Comparison of ENCODE assay signal across 10 cellular contexts in genomic region chr12:11607313-11608081, GRCh38. TPM values are rescaled to one million over a fixed set of nuclear protein-coding genes. Genes with fewer than 3 reads are reported as not detected.
DNase-seq lines count a peak whose midpoint lies in the region; ATAC-seq and TF ChIP-seq lines count a peak whose summit lies in the region.
"Had no signal": no experiment of that assay in that cellular context is flagged by ENCODE, and none has a peak within 500 bp of the region (broad histone marks: within the 10 kb centered on the region; RNA-seq: fewer than 3 reads in every experiment).

No MANE protein-coding gene starts in this region.

- TF ChIP-seq CTCF in endothelial cell (IDR thresholded peaks at IDR 0.05; ENCODE audit: unreplicated experiment), result no peak

- no peak overlapping the region for H3K4me3 ChIP-seq in mesendoderm (ENCODE audit: low read length)
- H3K4me3 ChIP-seq: adrenal gland had no signal

- H3K18ac ChIP-seq in mesendoderm (ENCODE audit: low read length), result peak overlapping the region; percentile 43

- H3K56ac ChIP-seq in mesendoderm (ENCODE audit: low read length), result peak overlapping the region; percentile 27

- H2BK5ac ChIP-seq in mesendoderm (ENCODE audit: low read length), result no peak overlapping the region

- H3K27me3 Mint-ChIP-seq in endothelial cell (ENCODE audit: unreplicated experiment), result no peaks in the 10 kb centered on the region

- no peak overlapping the region for H4K8ac ChIP-seq in mesendoderm (ENCODE audit: low read depth, low read length)

- peak overlapping the region; percentile 88 for H2BK15ac ChIP-seq in mesendoderm (replicated peaks; ENCODE audit: low read depth)

- no peaks in the 10 kb centered on the region for H3K36me3 ChIP-seq in mesendoderm (ENCODE audit: control insufficient read depth, insufficient read depth, low read length)
- H3K36me3 ChIP-seq: adrenal gland had no signal

- no peaks in the 10 kb centered on the region for H3K79me1 ChIP-seq in mesendoderm (ENCODE audit: low read length)

- peaks cover 39% of the 10 kb centered on the region for H3K4me1 Mint-ChIP-seq in endothelial cell (ENCODE audit: unreplicated experiment)

- peak overlapping the region; percentile 14 for H2AK5ac ChIP-seq in mesendoderm (ENCODE audit: low read length)

- no peak overlapping the region for H3K23ac ChIP-seq in mesendoderm (ENCODE audit: low read length)

- H4K5ac ChIP-seq in mesendoderm (ENCODE audit: low read length), result no peak overlapping the region

- peaks cover 7% of the 10 kb centered on the region for H3K4me1 ChIP-seq in mesendoderm (ENCODE audit: control insufficient read depth, low read depth, low read length)
- H3K4me1 ChIP-seq: adrenal gland had no signal

- peak overlapping the region; percentile 64 for H3K27ac Mint-ChIP-seq in endothelial cell (ENCODE audit: unreplicated experiment)

- H3K36me3 Mint-ChIP-seq in endothelial cell (ENCODE audit: low read depth, unreplicated experiment), result no peaks in the 10 kb centered on the region

- H2BK120ac ChIP-seq in mesendoderm (ENCODE audit: low read depth, low read length), result no peak overlapping the region

- ATAC-seq in activated CD4-positive, CD25-positive, alpha-beta regulatory T cell treated with anti-CD3 and anti-CD28 coated beads, Interleukin-2, amount 50 U/mL, for 24 hours, result no peak

- no peaks in the 10 kb centered on the region for H3K27me3 ChIP-seq in mesendoderm (ENCODE audit: insufficient read depth, low read length, poor library complexity)
- H3K27me3 ChIP-seq: adrenal gland had no signal

- H3K27ac ChIP-seq in mesendoderm (ENCODE audit: low read depth, low read length), result no peak overlapping the region

- no peaks in the 10 kb centered on the region for H3K79me2 ChIP-seq in mesendoderm (ENCODE audit: control insufficient read depth, insufficient read depth, low read length)

- H3K9ac ChIP-seq in mesendoderm (ENCODE audit: low read length), result no peak overlapping the region

- no peak overlapping the region for H3K4me3 Mint-ChIP-seq in endothelial cell (ENCODE audit: unreplicated experiment)

- DNase-seq in AG08396 (ENCODE audit: low spot score) (peak; percentile 21), HuH-7 (ENCODE audit: low spot score) (peak; percentile 26), endothelial cell (ENCODE audit: low spot score) (no peak), mesendoderm (peak; percentile 14), NCI-H524 treated with DMSO at 0.1 percent for 48 hours (lab: John Stamatoyannopoulos, UW) (no peak), superior temporal gyrus (ENCODE audit: extremely low spot score) (no peak), COR-L47 (lab: John Stamatoyannopoulos, UW) (no peak)
- DNase-seq: DND-41 had no signal

- WGBS in mesendoderm (ENCODE audit: extremely low coverage, insufficient coverage, low lambda C conversion rate), result no CpG with 5 or more reads among the region's 10 CpGs

- H3K4ac ChIP-seq in mesendoderm (ENCODE audit: low read depth, low read length), result no peak overlapping the region

- H3K9me3 Mint-ChIP-seq in endothelial cell (ENCODE audit: unreplicated experiment), result no peaks in the 10 kb centered on the region

- no peak overlapping the region for H3K4me2 ChIP-seq in mesendoderm (ENCODE audit: low read length)

RNA-seq across cellular contexts. Expression of gene ETV6, which starts 42.0 kb away (rescaled TPM):
- 98.7 TPM for total RNA-seq in endothelial cell (ENCODE audit: unreplicated experiment)
- 6.9 TPM for polyA plus RNA-seq in mesendoderm (2013, experiment 1 of 2)
- polyA plus RNA-seq in mesendoderm (2013, experiment 2 of 2), result 7.1 TPM

Comparison
In these comparisons a context has a peak if more than half of its experiments do, and no peak if none do; other contexts are left out.
1. DNase-seq: peak in AG08396 (single experiment), HuH-7 (single experiment) and mesendoderm (single experiment); none in endothelial cell (single experiment), NCI-H524 treated with DMSO at 0.1 percent for 48 hours (single experiment), superior temporal gyrus (single experiment) and COR-L47 (single experiment).